ENCODE assay signal across 7 cellular contexts in genomic region chr6:125986956-125987617, GRCh38. TPM values are rescaled to one million over a fixed set of nuclear protein-coding genes. Genes with fewer than 3 reads are reported as not detected.
DNase-seq lines count a peak whose midpoint lies in the region; ATAC-seq, FAIRE-seq and TF ChIP-seq lines count a peak whose summit lies in the region.

No MANE protein-coding gene starts in this region.

- CTCF ChIA-PET in HepG2 (lab: Yijun Ruan, JAX; ENCODE audit: low intra/inter-chr PET ratio, low total read pairs), result no interaction called here

- H2AFZ ChIP-seq in HepG2 (ENCODE audit: low read length), result peak overlapping the region; percentile 24

- 4% methylated on average over 11 of the region's 11 CpGs for WGBS in HepG2 (ENCODE audit: low lambda C conversion rate)

- intact Hi-C loops in HepG2 (cut with micrococcal nuclease; ENCODE audit: unreplicated experiment) (loop anchor here (1.0 kb wide), 1 partner anchor 197 kb away; the partner anchor contains the start of gene NCOA7), vagina (cut with DNase I) (no loop called here)

- H3K27me3 ChIP-seq in brain microvascular endothelial cell (replicated peaks) (no peaks in the 10 kb centered on the region), HepG2 (ENCODE audit: control insufficient read depth in 1 of 2, insufficient read depth in 2 of 2, low read length in 2 of 2) (no peaks in the 10 kb centered on the region; a peak in 1 of 5 replicates), vagina (no peaks in the 10 kb centered on the region)

- H3K9me3 ChIP-seq in HepG2 (ENCODE audit: low read length) (no peaks in the 10 kb centered on the region), vagina (no peaks in the 10 kb centered on the region)

- H3K4me1 Mint-ChIP-seq in HFFc6 (ENCODE audit: low read depth), result no peaks in the 10 kb centered on the region; the same call in 1 of the 2 replicates

- peak; percentile 5 for DNase-seq in HFFc6
- peak; percentile 82 for DNase-seq in NCI-H146 treated with DMSO at 0.1 percent for 48 hours (lab: John Stamatoyannopoulos, UW; ENCODE audit: unreplicated experiment)
- DNase-seq in brain microvascular endothelial cell, result no peak
- peak; percentile 63 for DNase-seq in HepG2 (ENCODE audit: low spot score)
- no peak for DNase-seq in vagina (ENCODE audit: extremely low spot score in 2 of 2)

- H3K4me2 ChIP-seq in HepG2 (ENCODE audit: low read depth, low read length), result peak overlapping the region; percentile 90

- no peak for TF ChIP-seq EP300 in HepG2 (IDR thresholded peaks at IDR 0.05; ENCODE audit: low read depth in 2 of 2, low read length in 2 of 2)
- no peak for TF ChIP-seq EP300 in HepG2 (CRISPR knock-in tag; IDR thresholded peaks at IDR 0.05; ENCODE audit: borderline replicate concordance)

- peaks cover 12% of the 10 kb centered on the region for H4K20me1 ChIP-seq in HepG2 (ENCODE audit: insufficient read depth, low read length)

- no peak overlapping the region for H3K4me3 Mint-ChIP-seq in HFFc6

- peaks cover 62% of the 10 kb centered on the region for H3K79me2 ChIP-seq in HepG2 (ENCODE audit: insufficient read depth, low read length)

- no peaks in the 10 kb centered on the region; the same call in 1 of the 2 replicates for H3K27me3 Mint-ChIP-seq in HFFc6 (ENCODE audit: insufficient read depth)

- TF ChIP-seq RAD21 in HepG2 (CRISPR knock-in tag; IDR thresholded peaks at IDR 0.05), result no peak

- FAIRE-seq in HepG2 (lab: Jason Lieb, UNC), result peak; percentile 26

- peak overlapping the region; percentile 91 for H3K9ac ChIP-seq in HepG2 (ENCODE audit: insufficient read depth, low read depth, low read length)

- in situ Hi-C loops in brain microvascular endothelial cell (cut with HindIII; ENCODE audit: low pct_ligation_motif_present, low sequenced_read_pairs) (no loop called here), HepG2 (cut with HindIII; ENCODE audit: extremely low pct_ligation_motif_present, low pct_unique_long_range_greater_than_20kb) (no loop called here)

- TF ChIP-seq POLR2A in HepG2 (IDR thresholded peaks at IDR 0.05; ENCODE audit: insufficient read depth in 1 of 2, low read depth in 2 of 2, low read length in 2 of 2) (no peak), vagina (IDR thresholded peaks at IDR 0.05) (no peak)

- H3K36me3 ChIP-seq in brain microvascular endothelial cell (replicated peaks) (no peaks in the 10 kb centered on the region), HepG2 (replicated peaks in 1 of 2; ENCODE audit: control insufficient read depth in 1 of 2, insufficient read depth in 2 of 2, low read length in 2 of 2) (no peaks in the 10 kb centered on the region), vagina (no peaks in the 10 kb centered on the region)

- TF ChIP-seq CTCF in HFFc6 (IDR thresholded peaks at IDR 0.05) (no peak), brain microvascular endothelial cell (IDR thresholded peaks at IDR 0.05; ENCODE audit: low read depth, low read length, missing control alignments) (no peak), HepG2 (CRISPR knock-in tag; IDR thresholded peaks at IDR 0.05) (no peak), vagina (IDR thresholded peaks at IDR 0.05) (no peak)

- POLR2A ChIA-PET in HepG2 (lab: Yijun Ruan, JAX), result interaction anchor here (0.9 to 5.4 kb wide), 21 partner anchors 8 to 686 kb away, joined by 3 to 71 read pairs (median 6); partner anchors contain the start of genes HDDC2, HINT3 and NCOA7

- no peak overlapping the region for H3K27ac Mint-ChIP-seq in HFFc6

- H3K9me3 Mint-ChIP-seq in HFFc6, result no peaks in the 10 kb centered on the region

- H3K4me3 ChIP-seq in brain microvascular endothelial cell (ENCODE audit: low read depth, low read length), result peak overlapping the region; percentile 96
- H3K4me3 ChIP-seq in HepG2 (replicated peaks in 1 of 3; ENCODE audit: insufficient read depth in 1 of 3, low read depth in 2 of 3, low read length in 3 of 3), result peak overlapping the region; percentile 80 to 95 (median 84)
- peak overlapping the region; percentile 72 to 82 for H3K4me3 ChIP-seq in vagina

- no peaks in the 10 kb centered on the region for H3K36me3 Mint-ChIP-seq in HFFc6 (ENCODE audit: low read depth)

- peak; percentile 12 for ATAC-seq in GM18858 (IDR thresholded peaks at IDR 0.05; ENCODE audit: unreplicated experiment)
- peak; percentile 51 for ATAC-seq in HepG2
- no peak for ATAC-seq in HG03097 (IDR thresholded peaks at IDR 0.05; ENCODE audit: low FRiP score, unreplicated experiment)

- H3K27ac ChIP-seq in brain microvascular endothelial cell (peak overlapping the region; percentile 36), HepG2 (ENCODE audit: extremely low read length, insufficient read depth, low read length) (peak overlapping the region; percentile 87), vagina (peak overlapping the region; percentile 80)

- BruUV-seq in HepG2 (replicated peaks; lab: Mats Ljungman, UMichigan), result TSS peak; percentile 71

- H3K4me1 ChIP-seq in HepG2 (ENCODE audit: insufficient read depth, low read length) (peaks cover 69% of the 10 kb centered on the region), vagina (peaks cover 25% of the 10 kb centered on the region)

TF ChIP-seq in HepG2, 621 proteins besides CTCF, POLR2A, EP300 and RAD21 (continues in another document):
- TF ChIP-seq ATF7 (IDR thresholded peaks at IDR 0.05) (0 out of 2 replicates have a peak, but pooled peaks have one; percentile 20), ATF7 (CRISPR knock-in tag; IDR thresholded peaks at IDR 0.05) (no peak)

RNA-seq across cellular contexts. Expression of gene TRMT11, which starts 0.7 kb away (rescaled TPM):
- 10 to 100 TPM; 12.8 to 20.7 (median 15.2) TPM for total RNA-seq in HFFc6 (2021; fragmentation: NEBNext Ultra II Directional; extraction: Animal tissue kit (Norgen Biotek cat#: 25700))
- 66.0 and 81.9 TPM in 2 replicates for total RNA-seq in HepG2 (2016; rRNA removed; fragmentation: Illumina TruSeq; extraction: Trizol)
- 21.2 and 26.8 TPM in 2 replicates for total RNA-seq in HepG2 (2016; cell fraction: cytosol; rRNA removed; fragmentation: Illumina TruSeq; extraction: Trizol; ENCODE audit: low read depth)
- total RNA-seq in HepG2 (2016; cell fraction: insoluble cytoplasmic fraction; rRNA removed; fragmentation: Illumina TruSeq; extraction: Trizol), result 67.4 and 74.9 TPM in 2 replicates
- total RNA-seq in HepG2 (2016; cell fraction: membrane; rRNA removed; fragmentation: Illumina TruSeq; extraction: Trizol), result 20.1 and 28.0 TPM in 2 replicates
- 235 and 261 TPM in 2 replicates for total RNA-seq in HepG2 (2016; cell fraction: nucleus; rRNA removed; fragmentation: Illumina TruSeq; extraction: Trizol)
- polyA plus RNA-seq in HepG2 (2011; rRNA removed), result 31.9 and 42.2 TPM in 2 replicates
- 13.5 and 18.7 TPM in 2 replicates for polyA plus RNA-seq in HepG2 (2011; cell fraction: cytosol; rRNA removed)
- 53.6 and 65.0 TPM in 2 replicates for polyA plus RNA-seq in HepG2 (2011; cell fraction: nucleus; rRNA removed)
- 22.7 and 30.6 TPM in 2 replicates for polyA plus RNA-seq in HepG2 (2012)
- 3.1 and 3.6 TPM in 2 replicates for polyA plus RNA-seq in HepG2 (2016; cell fraction: cytosol; fragmentation: Illumina TruSeq; extraction: Trizol; ENCODE audit: low read depth)
- 45.8 and 49.9 TPM in 2 replicates for polyA plus RNA-seq in HepG2 (2016; cell fraction: insoluble cytoplasmic fraction; fragmentation: Illumina TruSeq; extraction: Trizol; ENCODE audit: low read depth)
- 6.0 and 6.4 TPM in 2 replicates for polyA plus RNA-seq in HepG2 (2016; cell fraction: membrane; fragmentation: Illumina TruSeq; extraction: Trizol; ENCODE audit: low read depth)
- 68.3 and 74.4 TPM in 2 replicates for polyA plus RNA-seq in HepG2 (2016; cell fraction: nucleus; fragmentation: Illumina TruSeq; extraction: Trizol; ENCODE audit: insufficient read depth, low read depth)
- 15.0 and 25.2 TPM in 2 replicates for polyA minus RNA-seq in HepG2 (2011; rRNA and poly(A)+ RNA removed; ENCODE audit: low replicate concordance)
- 13.2 and 16.8 TPM in 2 replicates for polyA minus RNA-seq in HepG2 (2011; cell fraction: cytosol; rRNA and poly(A)+ RNA removed)
- 381 and 440 TPM in 2 replicates for polyA minus RNA-seq in HepG2 (2011; cell fraction: nucleus; rRNA and poly(A)+ RNA removed)
- total RNA-seq in vagina, result 28.0 TPM

RNA-seq across cellular contexts. Expression of gene HINT3, which starts 30.5 kb away (rescaled TPM):
- 10 to 100 TPM; 11.0 to 14.4 (median 12.3) TPM for total RNA-seq in HFFc6 (2021; fragmentation: NEBNext Ultra II Directional; extraction: Animal tissue kit (Norgen Biotek cat#: 25700))
- total RNA-seq in HepG2 (2016; rRNA removed; fragmentation: Illumina TruSeq; extraction: Trizol), result 22.8 and 33.0 TPM in 2 replicates
- 4.3 and 5.0 TPM in 2 replicates for total RNA-seq in HepG2 (2016; cell fraction: cytosol; rRNA removed; fragmentation: Illumina TruSeq; extraction: Trizol; ENCODE audit: low read depth)
- 22.7 and 34.5 TPM in 2 replicates for total RNA-seq in HepG2 (2016; cell fraction: insoluble cytoplasmic fraction; rRNA removed; fragmentation: Illumina TruSeq; extraction: Trizol)
- total RNA-seq in HepG2 (2016; cell fraction: membrane; rRNA removed; fragmentation: Illumina TruSeq; extraction: Trizol), result 19.5 and 20.3 TPM in 2 replicates
- 11.8 and 12.4 TPM in 2 replicates for total RNA-seq in HepG2 (2016; cell fraction: nucleus; rRNA removed; fragmentation: Illumina TruSeq; extraction: Trizol)
- polyA plus RNA-seq in HepG2 (2011; rRNA removed), result 2.8 and 3.1 TPM in 2 replicates
- polyA plus RNA-seq in HepG2 (2011; cell fraction: cytosol; rRNA removed), result 2.5 TPM in 2 replicates
- polyA plus RNA-seq in HepG2 (2011; cell fraction: nucleus; rRNA removed), result 1.3 and 1.6 TPM in 2 replicates
- polyA plus RNA-seq in HepG2 (2012), result 15.9 and 22.1 TPM in 2 replicates
- polyA plus RNA-seq in HepG2 (2016; cell fraction: cytosol; fragmentation: Illumina TruSeq; extraction: Trizol; ENCODE audit: low read depth), result 4.2 and 5.7 TPM in 2 replicates
- 32.2 and 38.6 TPM in 2 replicates for polyA plus RNA-seq in HepG2 (2016; cell fraction: insoluble cytoplasmic fraction; fragmentation: Illumina TruSeq; extraction: Trizol; ENCODE audit: low read depth)
- 14.3 and 16.1 TPM in 2 replicates for polyA plus RNA-seq in HepG2 (2016; cell fraction: membrane; fragmentation: Illumina TruSeq; extraction: Trizol; ENCODE audit: low read depth)
- 12.5 and 13.2 TPM in 2 replicates for polyA plus RNA-seq in HepG2 (2016; cell fraction: nucleus; fragmentation: Illumina TruSeq; extraction: Trizol; ENCODE audit: insufficient read depth, low read depth)
- 1.3 and 3.6 TPM in 2 replicates for polyA minus RNA-seq in HepG2 (2011; rRNA and poly(A)+ RNA removed; ENCODE audit: low replicate concordance)
- 9.3 and 9.5 TPM in 2 replicates for polyA minus RNA-seq in HepG2 (2011; cell fraction: cytosol; rRNA and poly(A)+ RNA removed)
- 4.5 and 5.8 TPM in 2 replicates for polyA minus RNA-seq in HepG2 (2011; cell fraction: nucleus; rRNA and poly(A)+ RNA removed)
- 18.4 TPM for total RNA-seq in vagina

Comparison
In these comparisons a context has a peak if more than half of its experiments do, and no peak if none do; other contexts are left out.
1. DNase-seq: peak in HFFc6 (single experiment), NCI-H146 treated with DMSO at 0.1 percent for 48 hours (single experiment) and HepG2 (single experiment); none in brain microvascular endothelial cell (single experiment) and vagina (0 of 2).
2. H3K27ac ChIP-seq: peak in every context shown above with its lines; median percentile 87 in HepG2; 80 in vagina; 36 in brain microvascular endothelial cell.
3. Peak in every context shown above with its lines, with median percentiles within 50 percentile points of each other: H3K4me3 ChIP-seq.